ENCODE assay signal across 1 cellular context in the genomic region with DNA sequence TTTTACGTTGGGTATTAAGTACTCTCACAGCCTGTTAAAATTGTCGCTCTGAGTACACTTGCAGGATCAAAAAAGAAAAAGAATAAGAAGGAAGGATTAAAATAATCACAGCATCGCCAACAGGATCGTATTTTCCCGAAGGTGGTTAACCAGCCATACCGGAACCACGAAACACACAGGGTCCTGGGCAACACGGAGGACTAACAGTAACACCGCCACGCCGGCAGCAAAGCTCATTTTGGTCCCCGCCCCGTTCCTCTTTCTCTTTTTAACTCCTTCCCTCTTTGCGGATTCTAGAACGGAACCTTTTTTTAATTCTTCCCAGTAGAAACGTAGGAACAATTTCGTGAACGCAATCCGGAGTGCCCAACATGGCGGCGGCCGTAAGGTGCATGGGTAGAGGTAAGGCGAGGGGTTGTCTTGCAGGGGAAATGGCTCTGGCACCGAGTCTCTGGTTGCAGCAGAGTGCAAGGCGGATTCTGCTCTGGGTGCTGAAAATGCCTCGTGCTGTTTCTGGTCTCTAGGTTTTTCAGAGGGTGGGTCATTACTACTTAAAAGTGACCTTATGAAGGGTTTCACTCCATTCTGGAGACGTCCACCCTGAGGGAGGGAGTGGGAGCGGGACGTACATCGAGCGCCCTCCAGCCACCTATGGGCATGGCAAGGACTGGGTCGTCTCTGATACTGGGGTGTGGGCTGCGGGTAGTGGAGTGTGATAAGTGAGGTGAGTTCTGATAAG.
TF ChIP-seq lines count a peak whose summit lies in the region.

A gene (plus strand): TSS at position 353 of the 739 bp plus-strand sequence. CDS start 19 bp downstream, at position 372.

TF ChIP-seq in HepG2, 621 proteins besides CTCF, POLR2A, EP300 and RAD21 (continued from another document and continues in another):
- TF ChIP-seq, protein P1, sequence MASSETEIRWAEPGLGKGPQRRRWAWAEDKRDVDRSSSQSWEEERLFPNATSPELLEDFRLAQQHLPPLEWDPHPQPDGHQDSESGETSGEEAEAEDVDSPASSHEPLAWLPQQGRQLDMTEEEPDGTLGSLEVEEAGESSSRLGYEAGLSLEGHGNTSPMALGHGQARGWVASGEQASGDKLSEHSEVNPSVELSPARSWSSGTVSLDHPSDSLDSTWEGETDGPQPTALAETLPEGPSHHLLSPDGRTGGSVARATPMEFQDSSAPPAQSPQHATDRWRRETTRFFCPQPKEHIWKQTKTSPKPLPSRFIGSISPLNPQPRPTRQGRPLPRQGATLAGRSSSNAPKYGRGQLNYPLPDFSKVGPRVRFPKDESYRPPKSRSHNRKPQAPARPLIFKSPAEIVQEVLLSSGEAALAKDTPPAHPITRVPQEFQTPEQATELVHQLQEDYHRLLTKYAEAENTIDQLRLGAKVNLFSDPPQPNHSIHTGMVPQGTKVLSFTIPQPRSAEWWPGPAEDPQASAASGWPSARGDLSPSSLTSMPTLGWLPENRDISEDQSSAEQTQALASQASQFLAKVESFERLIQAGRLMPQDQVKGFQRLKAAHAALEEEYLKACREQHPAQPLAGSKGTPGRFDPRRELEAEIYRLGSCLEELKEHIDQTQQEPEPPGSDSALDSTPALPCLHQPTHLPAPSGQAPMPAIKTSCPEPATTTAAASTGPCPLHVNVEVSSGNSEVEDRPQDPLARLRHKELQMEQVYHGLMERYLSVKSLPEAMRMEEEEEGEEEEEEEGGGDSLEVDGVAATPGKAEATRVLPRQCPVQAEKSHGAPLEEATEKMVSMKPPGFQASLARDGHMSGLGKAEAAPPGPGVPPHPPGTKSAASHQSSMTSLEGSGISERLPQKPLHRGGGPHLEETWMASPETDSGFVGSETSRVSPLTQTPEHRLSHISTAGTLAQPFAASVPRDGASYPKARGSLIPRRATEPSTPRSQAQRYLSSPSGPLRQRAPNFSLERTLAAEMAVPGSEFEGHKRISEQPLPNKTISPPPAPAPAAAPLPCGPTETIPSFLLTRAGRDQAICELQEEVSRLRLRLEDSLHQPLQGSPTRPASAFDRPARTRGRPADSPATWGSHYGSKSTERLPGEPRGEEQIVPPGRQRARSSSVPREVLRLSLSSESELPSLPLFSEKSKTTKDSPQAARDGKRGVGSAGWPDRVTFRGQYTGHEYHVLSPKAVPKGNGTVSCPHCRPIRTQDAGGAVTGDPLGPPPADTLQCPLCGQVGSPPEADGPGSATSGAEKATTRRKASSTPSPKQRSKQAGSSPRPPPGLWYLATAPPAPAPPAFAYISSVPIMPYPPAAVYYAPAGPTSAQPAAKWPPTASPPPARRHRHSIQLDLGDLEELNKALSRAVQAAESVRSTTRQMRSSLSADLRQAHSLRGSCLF (CRISPR knock-in tag; IDR thresholded peaks at IDR 0.05; ENCODE audit: borderline replicate concordance), result peak; percentile 72; the same call in 1 of the 2 replicates
- TF ChIP-seq ZNF605 (CRISPR knock-in tag; IDR thresholded peaks at IDR 0.05) (peak; percentile 81; the same call in 1 of the 2 replicates), ZNF326 (CRISPR knock-in tag; IDR thresholded peaks at IDR 0.05; ENCODE audit: borderline replicate concordance) (no peak), RXRB (CRISPR knock-in tag; IDR thresholded peaks at IDR 0.05; ENCODE audit: borderline replicate concordance) (peak; percentile 69), ZNF253 (CRISPR knock-in tag; IDR thresholded peaks at IDR 0.05; ENCODE audit: borderline replicate concordance) (no peak), ZNF543 (CRISPR knock-in tag; IDR thresholded peaks at IDR 0.05) (peak; percentile 55), ZKSCAN8 (CRISPR knock-in tag; IDR thresholded peaks at IDR 0.05; ENCODE audit: borderline replicate concordance) (peak; percentile 82; the same call in 1 of the 2 replicates), MYNN (CRISPR knock-in tag; IDR thresholded peaks at IDR 0.05; ENCODE audit: low read depth) (0 out of 2 replicates have a peak, but pooled peaks have one; percentile 66), RFX1 (IDR thresholded peaks at IDR 0.05) (no peak), ZMYM2 (CRISPR knock-in tag; IDR thresholded peaks at IDR 0.05) (no peak), IKZF1 (IDR thresholded peaks at IDR 0.05) (no peak), ISX (CRISPR knock-in tag; conservative IDR thresholded peaks at IDR 0.05) (peak; percentile 13; the same call in 1 of the 2 replicates), PHF8 (CRISPR knock-in tag; IDR thresholded peaks at IDR 0.05) (peak; percentile 79), ZNF431 (CRISPR knock-in tag; IDR thresholded peaks at IDR 0.05; ENCODE audit: borderline replicate concordance, low read depth) (peak; percentile 75), EEA1 (CRISPR knock-in tag; IDR thresholded peaks at IDR 0.05; ENCODE audit: borderline replicate concordance) (no peak), RFX3 (CRISPR knock-in tag; IDR thresholded peaks at IDR 0.05) (no peak), HNRNPH1 (optimal IDR thresholded peaks at IDR 0.05; ENCODE audit: low read depth, low read length) (peak; percentile 42), ZNF234 (CRISPR knock-in tag; conservative IDR thresholded peaks at IDR 0.05) (no peak), ZFP1 (CRISPR knock-in tag; IDR thresholded peaks at IDR 0.05) (peak; percentile 81), NRL (CRISPR knock-in tag; IDR thresholded peaks at IDR 0.05; ENCODE audit: borderline replicate concordance) (peak; percentile 76; the same call in 1 of the 2 replicates), KAT2B (IDR thresholded peaks at IDR 0.05; ENCODE audit: borderline replicate concordance, low read depth, low read length) (no peak), ZBTB7B (CRISPR knock-in tag; IDR thresholded peaks at IDR 0.05) (peak; percentile 94), ZNF207 (IDR thresholded peaks at IDR 0.05; ENCODE audit: borderline replicate concordance) (no peak), TCF12 (IDR thresholded peaks at IDR 0.05) (no peak), TCF12 (CRISPR knock-in tag; IDR thresholded peaks at IDR 0.05) (no peak), ZBTB7A (CRISPR knock-in tag; IDR thresholded peaks at IDR 0.05) (no peak), ZNF451 (CRISPR knock-in tag; IDR thresholded peaks at IDR 0.05) (0 out of 2 replicates have a peak, but pooled peaks have one; percentile 61), MAZ (IDR thresholded peaks at IDR 0.05; ENCODE audit: borderline replicate concordance, low read depth, low read length) (peak; percentile 43; the same call in 1 of the 2 replicates), MAZ (CRISPR knock-in tag; IDR thresholded peaks at IDR 0.05; ENCODE audit: low read depth) (peak; percentile 70), ZNF10 (CRISPR knock-in tag; IDR thresholded peaks at IDR 0.05; ENCODE audit: borderline replicate concordance, low read depth) (no peak)
- TF ChIP-seq, protein P2, sequence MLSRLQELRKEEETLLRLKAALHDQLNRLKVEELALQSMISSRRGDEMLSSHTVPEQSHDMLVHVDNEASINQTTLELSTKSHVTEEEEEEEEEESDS (CRISPR knock-in tag; IDR thresholded peaks at IDR 0.05; ENCODE audit: borderline replicate concordance), result 0 out of 2 replicates have a peak, but pooled peaks have one; percentile 71
- TF ChIP-seq, protein P3, sequence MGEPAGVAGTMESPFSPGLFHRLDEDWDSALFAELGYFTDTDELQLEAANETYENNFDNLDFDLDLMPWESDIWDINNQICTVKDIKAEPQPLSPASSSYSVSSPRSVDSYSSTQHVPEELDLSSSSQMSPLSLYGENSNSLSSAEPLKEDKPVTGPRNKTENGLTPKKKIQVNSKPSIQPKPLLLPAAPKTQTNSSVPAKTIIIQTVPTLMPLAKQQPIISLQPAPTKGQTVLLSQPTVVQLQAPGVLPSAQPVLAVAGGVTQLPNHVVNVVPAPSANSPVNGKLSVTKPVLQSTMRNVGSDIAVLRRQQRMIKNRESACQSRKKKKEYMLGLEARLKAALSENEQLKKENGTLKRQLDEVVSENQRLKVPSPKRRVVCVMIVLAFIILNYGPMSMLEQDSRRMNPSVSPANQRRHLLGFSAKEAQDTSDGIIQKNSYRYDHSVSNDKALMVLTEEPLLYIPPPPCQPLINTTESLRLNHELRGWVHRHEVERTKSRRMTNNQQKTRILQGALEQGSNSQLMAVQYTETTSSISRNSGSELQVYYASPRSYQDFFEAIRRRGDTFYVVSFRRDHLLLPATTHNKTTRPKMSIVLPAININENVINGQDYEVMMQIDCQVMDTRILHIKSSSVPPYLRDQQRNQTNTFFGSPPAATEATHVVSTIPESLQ (CRISPR knock-in tag; conservative IDR thresholded peaks at IDR 0.05), result peak; percentile 83; the same call in 1 of the 2 replicates
- TF ChIP-seq, protein P4, sequence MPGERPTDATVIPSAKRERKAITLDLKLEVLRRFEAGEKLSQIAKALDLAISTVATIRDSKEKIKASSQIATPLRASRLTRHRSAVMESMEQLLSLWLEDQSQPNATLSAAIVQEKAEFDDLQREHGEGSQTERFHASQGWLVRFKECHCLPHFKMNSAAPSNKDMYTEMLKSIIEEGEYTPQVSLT (CRISPR knock-in tag; IDR thresholded peaks at IDR 0.05; ENCODE audit: borderline replicate concordance, low read depth), result no peak; the same call in 1 of the 2 replicates
- TF ChIP-seq, protein P5, sequence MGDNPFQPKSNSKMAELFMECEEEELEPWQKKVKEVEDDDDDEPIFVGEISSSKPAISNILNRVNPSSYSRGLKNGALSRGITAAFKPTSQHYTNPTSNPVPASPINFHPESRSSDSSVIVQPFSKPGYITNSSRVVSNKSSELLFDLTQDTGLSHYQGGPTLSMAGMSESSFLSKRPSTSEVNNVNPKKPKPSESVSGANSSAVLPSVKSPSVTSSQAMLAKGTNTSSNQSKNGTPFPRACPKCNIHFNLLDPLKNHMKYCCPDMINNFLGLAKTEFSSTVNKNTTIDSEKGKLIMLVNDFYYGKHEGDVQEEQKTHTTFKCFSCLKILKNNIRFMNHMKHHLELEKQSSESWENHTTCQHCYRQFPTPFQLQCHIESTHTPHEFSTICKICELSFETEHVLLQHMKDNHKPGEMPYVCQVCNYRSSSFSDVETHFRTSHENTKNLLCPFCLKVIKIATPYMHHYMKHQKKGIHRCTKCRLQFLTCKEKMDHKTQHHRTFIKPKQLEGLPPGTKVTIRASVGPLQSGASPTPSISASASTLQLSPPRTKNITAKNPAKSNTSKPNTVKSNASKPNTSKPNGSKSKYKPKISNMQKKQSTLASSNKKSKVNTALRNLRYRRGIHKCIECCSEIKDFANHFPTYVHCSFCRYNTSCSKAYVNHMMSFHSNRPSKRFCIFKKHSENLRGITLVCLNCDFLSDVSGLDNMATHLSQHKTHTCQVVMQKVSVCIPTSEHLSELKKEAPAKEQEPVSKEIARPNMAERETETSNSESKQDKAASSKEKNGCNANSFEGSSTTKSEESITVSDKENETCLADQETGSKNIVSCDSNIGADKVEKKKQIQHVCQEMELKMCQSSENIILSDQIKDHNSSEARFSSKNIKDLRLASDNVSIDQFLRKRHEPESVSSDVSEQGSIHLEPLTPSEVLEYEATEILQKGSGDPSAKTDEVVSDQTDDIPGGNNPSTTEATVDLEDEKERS (CRISPR knock-in tag; IDR thresholded peaks at IDR 0.05), result 0 out of 2 replicates have a peak, but pooled peaks have one; percentile 72
- TF ChIP-seq, protein P6, sequence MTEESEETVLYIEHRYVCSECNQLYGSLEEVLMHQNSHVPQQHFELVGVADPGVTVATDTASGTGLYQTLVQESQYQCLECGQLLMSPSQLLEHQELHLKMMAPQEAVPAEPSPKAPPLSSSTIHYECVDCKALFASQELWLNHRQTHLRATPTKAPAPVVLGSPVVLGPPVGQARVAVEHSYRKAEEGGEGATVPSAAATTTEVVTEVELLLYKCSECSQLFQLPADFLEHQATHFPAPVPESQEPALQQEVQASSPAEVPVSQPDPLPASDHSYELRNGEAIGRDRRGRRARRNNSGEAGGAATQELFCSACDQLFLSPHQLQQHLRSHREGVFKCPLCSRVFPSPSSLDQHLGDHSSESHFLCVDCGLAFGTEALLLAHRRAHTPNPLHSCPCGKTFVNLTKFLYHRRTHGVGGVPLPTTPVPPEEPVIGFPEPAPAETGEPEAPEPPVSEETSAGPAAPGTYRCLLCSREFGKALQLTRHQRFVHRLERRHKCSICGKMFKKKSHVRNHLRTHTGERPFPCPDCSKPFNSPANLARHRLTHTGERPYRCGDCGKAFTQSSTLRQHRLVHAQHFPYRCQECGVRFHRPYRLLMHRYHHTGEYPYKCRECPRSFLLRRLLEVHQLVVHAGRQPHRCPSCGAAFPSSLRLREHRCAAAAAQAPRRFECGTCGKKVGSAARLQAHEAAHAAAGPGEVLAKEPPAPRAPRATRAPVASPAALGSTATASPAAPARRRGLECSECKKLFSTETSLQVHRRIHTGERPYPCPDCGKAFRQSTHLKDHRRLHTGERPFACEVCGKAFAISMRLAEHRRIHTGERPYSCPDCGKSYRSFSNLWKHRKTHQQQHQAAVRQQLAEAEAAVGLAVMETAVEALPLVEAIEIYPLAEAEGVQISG (CRISPR knock-in tag; IDR thresholded peaks at IDR 0.05), result peak; percentile 94
- TF ChIP-seq, protein P7, sequence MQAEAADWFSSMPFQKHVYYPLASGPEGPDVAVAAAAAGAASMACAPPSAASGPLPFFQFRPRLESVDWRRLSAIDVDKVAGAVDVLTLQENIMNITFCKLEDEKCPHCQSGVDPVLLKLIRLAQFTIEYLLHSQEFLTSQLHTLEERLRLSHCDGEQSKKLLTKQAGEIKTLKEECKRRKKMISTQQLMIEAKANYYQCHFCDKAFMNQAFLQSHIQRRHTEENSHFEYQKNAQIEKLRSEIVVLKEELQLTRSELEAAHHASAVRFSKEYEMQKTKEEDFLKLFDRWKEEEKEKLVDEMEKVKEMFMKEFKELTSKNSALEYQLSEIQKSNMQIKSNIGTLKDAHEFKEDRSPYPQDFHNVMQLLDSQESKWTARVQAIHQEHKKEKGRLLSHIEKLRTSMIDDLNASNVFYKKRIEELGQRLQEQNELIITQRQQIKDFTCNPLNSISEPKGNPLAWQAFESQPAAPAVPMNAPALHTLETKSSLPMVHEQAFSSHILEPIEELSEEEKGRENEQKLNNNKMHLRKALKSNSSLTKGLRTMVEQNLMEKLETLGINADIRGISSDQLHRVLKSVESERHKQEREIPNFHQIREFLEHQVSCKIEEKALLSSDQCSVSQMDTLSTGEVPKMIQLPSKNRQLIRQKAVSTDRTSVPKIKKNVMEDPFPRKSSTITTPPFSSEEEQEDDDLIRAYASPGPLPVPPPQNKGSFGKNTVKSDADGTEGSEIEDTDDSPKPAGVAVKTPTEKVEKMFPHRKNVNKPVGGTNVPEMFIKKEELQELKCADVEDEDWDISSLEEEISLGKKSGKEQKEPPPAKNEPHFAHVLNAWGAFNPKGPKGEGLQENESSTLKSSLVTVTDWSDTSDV (CRISPR knock-in tag; IDR thresholded peaks at IDR 0.05), result no peak
